Comparison of ENCODE assay signal across 8 cellular contexts in genomic region chr4:3531887-3532713, GRCh38.
A peak's percentile ranks its signal among the peaks of the same experiment; 100 is the strongest.
DNase-seq lines count a peak whose midpoint lies in the region; ATAC-seq lines count a peak whose summit lies in the region.

A gene with protein sequence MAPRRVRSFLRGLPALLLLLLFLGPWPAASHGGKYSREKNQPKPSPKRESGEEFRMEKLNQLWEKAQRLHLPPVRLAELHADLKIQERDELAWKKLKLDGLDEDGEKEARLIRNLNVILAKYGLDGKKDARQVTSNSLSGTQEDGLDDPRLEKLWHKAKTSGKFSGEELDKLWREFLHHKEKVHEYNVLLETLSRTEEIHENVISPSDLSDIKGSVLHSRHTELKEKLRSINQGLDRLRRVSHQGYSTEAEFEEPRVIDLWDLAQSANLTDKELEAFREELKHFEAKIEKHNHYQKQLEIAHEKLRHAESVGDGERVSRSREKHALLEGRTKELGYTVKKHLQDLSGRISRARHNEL (minus strand): TSS chr4:3532422. CDS start chr4:3532412, 10 bp downstream.

- peak within 1 kb of the TSS; percentile 99 for H3K4me3 ChIP-seq in ACC112 (ENCODE audit: low read depth, low read length)

- H3K27me3 ChIP-seq in ACC112 (ENCODE audit: insufficient read depth, low read length) = peaks cover 6% of the 10 kb centered on the region

- peak within 1 kb of the TSS; percentile 94 for H2AFZ ChIP-seq in ACC112 (ENCODE audit: low read length, unreplicated experiment)

- H3K4me1 ChIP-seq in ACC112 (ENCODE audit: control insufficient read depth, insufficient read depth, low read length, unreplicated experiment) = peaks cover 16% of the 10 kb centered on the region

- no peaks in the 10 kb centered on the region for H3K36me3 ChIP-seq in ACC112 (ENCODE audit: insufficient read depth, low read length)

- H3K27ac ChIP-seq in ACC112 (ENCODE audit: low read depth, low read length) = no peak within 1 kb of the TSS
- H3K27ac ChIP-seq in caudate nucleus (ENCODE audit: low read depth, low read length) = peak within 1 kb of the TSS; percentile 62

- DNase-seq in NCI-H226 (peak; percentile 72), caudate nucleus (lab: John Stamatoyannopoulos, UW) (peak; percentile 58 to 97 (median 91)), iris pigment epithelial cell (ENCODE audit: low read depth) (peak; percentile 84)
- peak; percentile 76 to 89 (median 86) for DNase-seq in activated CD4-positive, CD25-positive, alpha-beta regulatory T cell (lab: John Stamatoyannopoulos, UW)
- peak; percentile 88 for DNase-seq in stimulated activated CD4-positive, alpha-beta T cell treated with anti-CD3 and anti-CD28 coated beads, Interleukin-12 subunit alpha, Interleukin-12 subunit beta, amount 100 ng/mL, for 4 hours

- peaks cover 19% of the 10 kb centered on the region for H3K79me2 ChIP-seq in ACC112 (ENCODE audit: control insufficient read depth, insufficient read depth, low read length, unreplicated experiment)

- ATAC-seq in GM18870 (IDR thresholded peaks at IDR 0.05; ENCODE audit: unreplicated experiment) (peak; percentile 61), HG03135 (IDR thresholded peaks at IDR 0.05; ENCODE audit: unreplicated experiment) (peak; percentile 85)
